Comparison of ENCODE assay signal across 26 cellular contexts in genomic region chr5:172302047-172302710, GRCh38.
"Had no signal": no experiment of that assay in that cellular context is flagged by ENCODE, and none has a peak within 500 bp of the region (broad histone marks: within the 10 kb centered on the region; RNA-seq: fewer than 3 reads in every experiment).

No MANE protein-coding gene starts in this region.

- H3K27me3 ChIP-seq: cardiac muscle cell, SJCRH30 had no signal

- FAIRE-seq: astrocyte had no signal

- H3K27ac ChIP-seq: cardiac muscle cell, SJCRH30 had no signal

- DNase-seq: activated CD4-positive, alpha-beta T cell treated with anti-CD3 and anti-CD28 coated beads for 48 hours; activated CD4-positive, alpha-beta T cell treated with anti-CD3 and anti-CD28 coated beads, Interleukin-2, amount 50 U/mL, for 4 hours; activated CD8-positive, alpha-beta memory T cell treated with anti-CD3 and anti-CD28 coated beads, Interleukin-2, amount 10 ng/mL, durations not matched to agents 7 days and 5 days; activated CD8-positive, alpha-beta T cell treated with anti-CD3 and anti-CD28 coated beads, Interleukin-2, amount 10 ng/mL, durations not matched to agents 7 days and 5 days; activated gamma-delta T cell; activated naive CD4-positive, alpha-beta T cell treated with anti-CD3 and anti-CD28 coated beads for 36 hours; activated T-cell treated with anti-CD3 and anti-CD28 coated beads, Interleukin-2, amount 50 U/mL, for 48 hours; amygdala; cerebellar nuclear complex; KG1; NCI-H1048; NCI-H1417; NCI-H1930; NCI-H2107; NCI-H2171 treated with DMSO at 0.1 percent for 48 hours; NCI-H510A treated with DMSO at 0.1 percent for 48 hours; NCI-H69; PC-3; Right ventricle myocardium superior; RPMI8226; SJCRH30 had no signal

- H3K36me3 ChIP-seq: cardiac muscle cell, SJCRH30 had no signal

- H3K4me3 ChIP-seq: cardiac muscle cell had no signal

- ATAC-seq: activated CD4-positive, CD25-positive, alpha-beta regulatory T cell treated with anti-CD3 and anti-CD28 coated beads, Interleukin-2, amount 50 U/mL, for 24 hours; activated CD8-positive, alpha-beta memory T cell treated with anti-CD3 and anti-CD28 coated beads, Interleukin-2, amount 10 ng/mL, durations not matched to agents 7 days and 5 days; activated CD8-positive, alpha-beta T cell treated with anti-CD3 and anti-CD28 coated beads, Interleukin-2, amount 10 ng/mL, durations not matched to agents 7 days and 5 days; activated T-helper 17 cell treated with anti-CD3 and anti-CD28 coated beads, Interleukin-2, amount 50 U/mL, for 72 hours; SK-N-SH treated with all-trans-retinoic acid at 6 μM for 48 hours had no signal
